In the genomic region with DNA sequence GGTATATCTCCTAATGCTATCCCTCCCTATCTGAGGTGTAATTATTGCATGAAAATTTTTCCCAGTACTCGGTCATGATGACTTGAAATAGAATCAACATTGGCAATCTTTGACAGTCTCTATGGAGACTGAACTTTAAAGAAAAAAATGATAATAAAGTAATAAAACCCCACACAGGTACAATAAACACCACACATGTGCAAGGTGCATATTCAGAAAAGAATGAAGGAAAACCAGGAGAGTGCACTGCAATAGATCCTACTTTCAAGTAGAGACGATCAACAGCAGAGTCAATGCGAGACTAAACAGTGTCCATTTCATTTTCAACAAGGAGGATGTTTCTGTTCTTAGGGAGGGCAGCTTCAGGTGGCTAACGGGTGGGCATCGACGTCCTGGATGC, we compare ENCODE assay signal across 25 cellular contexts.
"Had no signal": no experiment of that assay in that cellular context is flagged by ENCODE, and none has a peak within 500 bp of the region (broad histone marks: within the 10 kb centered on the region; RNA-seq: fewer than 3 reads in every experiment).

No MANE protein-coding gene starts in this region.

- H3K27ac ChIP-seq: colonic mucosa, coronary artery, dorsolateral prefrontal cortex, epithelial cell of prostate, esophagus muscularis mucosa, esophagus squamous epithelium, foreskin keratinocyte, gastrocnemius medialis, gastroesophageal sphincter, heart left ventricle, heart right ventricle had no signal

- H3K9me3 ChIP-seq: colonic mucosa, esophagus muscularis mucosa, esophagus squamous epithelium, gastrocnemius medialis, gastroesophageal sphincter, heart left ventricle, heart right ventricle had no signal

- H3K36me3 ChIP-seq: colonic mucosa, esophagus muscularis mucosa, esophagus squamous epithelium, gastrocnemius medialis, gastroesophageal sphincter, heart left ventricle, heart right ventricle had no signal

- DNase-seq: colonic mucosa; cortex of kidney; dermis blood vessel endothelial cell; dorsolateral prefrontal cortex; effector CD4-positive, alpha-beta T cell; effector CD8-positive, alpha-beta T cell; effector memory CD4-positive, alpha-beta T cell; effector memory CD8-positive, alpha-beta T cell; endodermal cell; erythroblast; esophagus squamous epithelium; foreskin fibroblast; foreskin keratinocyte; foreskin melanocyte; gastrocnemius medialis; glutamatergic neuron; head of caudate nucleus; heart left ventricle; heart right ventricle had no signal

- H3K4me3 Mint-ChIP-seq: dendritic cell treated with granulocyte-macrophage colony-stimulating factor and Interleukin-4, amounts not matched to agents 40 ng/mL and 50 ng/mL, for 4 days; effector memory CD8-positive, alpha-beta T cell; endodermal cell had no signal

- H3K4me1 ChIP-seq: colonic mucosa, esophagus squamous epithelium, foreskin keratinocyte, gastrocnemius medialis, heart left ventricle, heart right ventricle had no signal

- H3K27me3 Mint-ChIP-seq: dendritic cell treated with granulocyte-macrophage colony-stimulating factor and Interleukin-4, amounts not matched to agents 40 ng/mL and 50 ng/mL, for 4 days had no signal

- H3K9me3 Mint-ChIP-seq: dendritic cell treated with granulocyte-macrophage colony-stimulating factor and Interleukin-4, amounts not matched to agents 40 ng/mL and 50 ng/mL, for 4 days; effector memory CD8-positive, alpha-beta T cell; endodermal cell had no signal

- H3K4me1 Mint-ChIP-seq: endodermal cell had no signal

- ATAC-seq: effector memory CD8-positive, alpha-beta T cell; esophagus mucosa; foreskin keratinocyte; gastrocnemius medialis; gastroesophageal sphincter; heart left ventricle; heart right ventricle had no signal

- H3K27ac Mint-ChIP-seq: dendritic cell treated with granulocyte-macrophage colony-stimulating factor and Interleukin-4, amounts not matched to agents 40 ng/mL and 50 ng/mL, for 4 days; effector memory CD8-positive, alpha-beta T cell; endodermal cell had no signal

- H3K27me3 ChIP-seq: colonic mucosa, esophagus muscularis mucosa, esophagus squamous epithelium, foreskin keratinocyte, gastrocnemius medialis, gastroesophageal sphincter had no signal

- H3K4me3 ChIP-seq: colonic mucosa, coronary artery, dorsolateral prefrontal cortex, esophagus muscularis mucosa, esophagus squamous epithelium, gastrocnemius medialis, gastroesophageal sphincter, heart left ventricle, heart right ventricle had no signal
